Comparison of ENCODE assay signal across 1 cellular context in genomic region chr12:56450241-56450640, GRCh38.
TF ChIP-seq lines count a peak whose summit lies in the region.

No MANE protein-coding gene starts in this region.

TF ChIP-seq in WTC11, 78 proteins besides CTCF, POLR2A, EP300 and RAD21 (continued from another document):
- TF ChIP-seq, protein P1, sequence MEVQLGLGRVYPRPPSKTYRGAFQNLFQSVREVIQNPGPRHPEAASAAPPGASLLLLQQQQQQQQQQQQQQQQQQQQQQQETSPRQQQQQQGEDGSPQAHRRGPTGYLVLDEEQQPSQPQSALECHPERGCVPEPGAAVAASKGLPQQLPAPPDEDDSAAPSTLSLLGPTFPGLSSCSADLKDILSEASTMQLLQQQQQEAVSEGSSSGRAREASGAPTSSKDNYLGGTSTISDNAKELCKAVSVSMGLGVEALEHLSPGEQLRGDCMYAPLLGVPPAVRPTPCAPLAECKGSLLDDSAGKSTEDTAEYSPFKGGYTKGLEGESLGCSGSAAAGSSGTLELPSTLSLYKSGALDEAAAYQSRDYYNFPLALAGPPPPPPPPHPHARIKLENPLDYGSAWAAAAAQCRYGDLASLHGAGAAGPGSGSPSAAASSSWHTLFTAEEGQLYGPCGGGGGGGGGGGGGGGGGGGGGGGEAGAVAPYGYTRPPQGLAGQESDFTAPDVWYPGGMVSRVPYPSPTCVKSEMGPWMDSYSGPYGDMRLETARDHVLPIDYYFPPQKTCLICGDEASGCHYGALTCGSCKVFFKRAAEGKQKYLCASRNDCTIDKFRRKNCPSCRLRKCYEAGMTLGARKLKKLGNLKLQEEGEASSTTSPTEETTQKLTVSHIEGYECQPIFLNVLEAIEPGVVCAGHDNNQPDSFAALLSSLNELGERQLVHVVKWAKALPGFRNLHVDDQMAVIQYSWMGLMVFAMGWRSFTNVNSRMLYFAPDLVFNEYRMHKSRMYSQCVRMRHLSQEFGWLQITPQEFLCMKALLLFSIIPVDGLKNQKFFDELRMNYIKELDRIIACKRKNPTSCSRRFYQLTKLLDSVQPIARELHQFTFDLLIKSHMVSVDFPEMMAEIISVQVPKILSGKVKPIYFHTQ (CRISPR knock-in tag; IDR thresholded peaks at IDR 0.05) = no peak
- TF ChIP-seq GRHL2 (CRISPR knock-in tag; IDR thresholded peaks at IDR 0.05; ENCODE audit: insufficient replicate concordance, severe bottlenecking) (no peak), TCF7 (CRISPR knock-in tag; IDR thresholded peaks at IDR 0.05; ENCODE audit: low read depth) (no peak), NFYB (CRISPR knock-in tag; conservative IDR thresholded peaks at IDR 0.05; ENCODE audit: low read depth) (no peak), ZNF416 (CRISPR knock-in tag; IDR thresholded peaks at IDR 0.05) (no peak), FOXK1 (CRISPR knock-in tag; IDR thresholded peaks at IDR 0.05) (no peak)
- TF ChIP-seq, protein P2, sequence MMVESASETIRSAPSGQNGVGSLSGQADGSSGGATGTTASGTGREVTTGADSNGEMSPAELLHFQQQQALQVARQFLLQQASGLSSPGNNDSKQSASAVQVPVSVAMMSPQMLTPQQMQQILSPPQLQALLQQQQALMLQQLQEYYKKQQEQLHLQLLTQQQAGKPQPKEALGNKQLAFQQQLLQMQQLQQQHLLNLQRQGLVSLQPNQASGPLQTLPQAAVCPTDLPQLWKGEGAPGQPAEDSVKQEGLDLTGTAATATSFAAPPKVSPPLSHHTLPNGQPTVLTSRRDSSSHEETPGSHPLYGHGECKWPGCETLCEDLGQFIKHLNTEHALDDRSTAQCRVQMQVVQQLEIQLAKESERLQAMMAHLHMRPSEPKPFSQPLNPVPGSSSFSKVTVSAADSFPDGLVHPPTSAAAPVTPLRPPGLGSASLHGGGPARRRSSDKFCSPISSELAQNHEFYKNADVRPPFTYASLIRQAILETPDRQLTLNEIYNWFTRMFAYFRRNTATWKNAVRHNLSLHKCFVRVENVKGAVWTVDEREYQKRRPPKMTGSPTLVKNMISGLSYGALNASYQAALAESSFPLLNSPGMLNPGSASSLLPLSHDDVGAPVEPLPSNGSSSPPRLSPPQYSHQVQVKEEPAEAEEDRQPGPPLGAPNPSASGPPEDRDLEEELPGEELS (CRISPR knock-in tag; IDR thresholded peaks at IDR 0.05) = no peak
